Comparison of ENCODE assay signal across 17 cellular contexts in genomic region chr10:63591600-63592379, GRCh38.
DNase-seq lines count a peak whose midpoint lies in the region; ATAC-seq and TF ChIP-seq lines count a peak whose summit lies in the region.
"Had no signal": no experiment of that assay in that cellular context is flagged by ENCODE, and none has a peak within 500 bp of the region (broad histone marks: within the 10 kb centered on the region; RNA-seq: fewer than 3 reads in every experiment).

No MANE protein-coding gene starts in this region.

- TF ChIP-seq CTCF in PC-3 (conservative IDR thresholded peaks at IDR 0.05; ENCODE audit: low read depth, low read length) (no peak), fibroblast of mammary gland (conservative IDR thresholded peaks at IDR 0.05; ENCODE audit: control insufficient read depth, insufficient read depth, low read depth, low read length) (no peak), prostate gland (IDR thresholded peaks at IDR 0.05) (no peak)

- no peak overlapping the region for H3K27ac ChIP-seq in PC-3 (ENCODE audit: low read length)
- peak overlapping the region; percentile 45 to 47 for H3K27ac ChIP-seq in prostate gland

- H3K27me3 Mint-ChIP-seq in activated naive CD8-positive, alpha-beta T cell treated with anti-CD3 and anti-CD28 coated beads for 36 hours: no peaks in the 10 kb centered on the region
- H3K27me3 Mint-ChIP-seq: B cell had no signal

- no peak for TF ChIP-seq POLR2A in prostate gland (IDR thresholded peaks at IDR 0.05)

- no peaks in the 10 kb centered on the region for H3K27me3 ChIP-seq in PC-3 (ENCODE audit: low read length)
- H3K27me3 ChIP-seq in prostate gland (replicated peaks; ENCODE audit: insufficient read depth): no peaks in the 10 kb centered on the region

- POLR2A ChIA-PET in PC-3 (lab: Charles Lee; ENCODE audit: unreplicated experiment): no interaction called here

- CTCF ChIA-PET in PC-3 (lab: Charles Lee): no interaction called here

- no peak for ATAC-seq in PC-3
- ATAC-seq in HG02938 (IDR thresholded peaks at IDR 0.05; ENCODE audit: unreplicated experiment): no peak
- no peak for ATAC-seq in HG03571 (IDR thresholded peaks at IDR 0.05; ENCODE audit: unreplicated experiment)
- ATAC-seq: CD8-positive, alpha-beta T cell; HCT116 had no signal

- H3K9me3 ChIP-seq in PC-3 (ENCODE audit: low read length): no peaks in the 10 kb centered on the region
- no peaks in the 10 kb centered on the region for H3K9me3 ChIP-seq in prostate gland

- H3K9me2 ChIP-seq in PC-3 (replicated peaks; ENCODE audit: low read length): no peaks in the 10 kb centered on the region

- H3K9me3 Mint-ChIP-seq in activated naive CD8-positive, alpha-beta T cell treated with anti-CD3 and anti-CD28 coated beads for 36 hours: no peaks in the 10 kb centered on the region
- H3K9me3 Mint-ChIP-seq: CD8-positive, alpha-beta T cell had no signal

- no peak overlapping the region for H2AFZ ChIP-seq in PC-3 (ENCODE audit: low read length)

- DNase-seq in G401 (ENCODE audit: low spot score) (peak; percentile 68), PC-3 (peak; percentile 26), fibroblast of mammary gland (ENCODE audit: low read depth) (peak; percentile 21), prostate gland (ENCODE audit: low spot score) (peak; percentile 31), UCSD-AML1 (lab: John Stamatoyannopoulos, UW; ENCODE audit: unreplicated experiment) (no peak)
- DNase-seq in activated naive CD8-positive, alpha-beta T cell treated with anti-CD3 and anti-CD28 coated beads for 36 hours: no peak
- DNase-seq: CD8-positive, alpha-beta T cell; Karpas-422; NCI-H1417; NCI-H1930; NCI-H2171 treated with DMSO at 0.1 percent for 48 hours; NCI-H510A; SHP77 treated with DMSO at 0.1 percent for 48 hours had no signal

- no peaks in the 10 kb centered on the region for H3K4me1 Mint-ChIP-seq in activated naive CD8-positive, alpha-beta T cell treated with anti-CD3 and anti-CD28 coated beads for 36 hours
- H3K4me1 Mint-ChIP-seq: B cell had no signal

- peaks cover 50% of the 10 kb centered on the region for H3K79me2 ChIP-seq in PC-3 (ENCODE audit: low read length)

- no peak overlapping the region for H3K4me3 Mint-ChIP-seq in activated naive CD8-positive, alpha-beta T cell treated with anti-CD3 and anti-CD28 coated beads for 36 hours
- H3K4me3 Mint-ChIP-seq: B cell; CD8-positive, alpha-beta T cell had no signal

- H3K4me1 ChIP-seq in PC-3 (ENCODE audit: insufficient read depth, low read length) (peaks cover 27% of the 10 kb centered on the region), prostate gland (replicated peaks) (no peaks in the 10 kb centered on the region)

- peaks cover 9% of the 10 kb centered on the region; the same call in 1 of the 2 replicates for H4K20me1 ChIP-seq in PC-3 (ENCODE audit: low read length)

- H3K36me3 Mint-ChIP-seq in activated naive CD8-positive, alpha-beta T cell treated with anti-CD3 and anti-CD28 coated beads for 36 hours: peaks cover 14% of the 10 kb centered on the region

- H3K27ac Mint-ChIP-seq in activated naive CD8-positive, alpha-beta T cell treated with anti-CD3 and anti-CD28 coated beads for 36 hours: no peak overlapping the region
- H3K27ac Mint-ChIP-seq: B cell; CD8-positive, alpha-beta T cell had no signal

- intact Hi-C loops in PC-3 (cut with micrococcal nuclease) (no loop called here), prostate gland (cut with DNase I) (no loop called here)

- no peak overlapping the region for H3K9ac ChIP-seq in PC-3 (ENCODE audit: low read length)

- H3K36me3 ChIP-seq in PC-3 (ENCODE audit: low read depth, low read length) (peaks cover 13% of the 10 kb centered on the region; the same call in 1 of the 2 replicates), prostate gland (no peaks in the 10 kb centered on the region)

- BruUV-seq in PC-3 (replicated peaks; lab: Mats Ljungman, UMichigan): no TSS peak

- no peak overlapping the region for H3K4me2 ChIP-seq in PC-3 (ENCODE audit: low read length)

- H3K4me3 ChIP-seq in PC-3 (ENCODE audit: low read length) (no peak overlapping the region), fibroblast of mammary gland (ENCODE audit: control insufficient read depth, low read depth, low read length) (no peak overlapping the region), prostate gland (no peak overlapping the region)

- in situ Hi-C loops in G401 (cut with HindIII; ENCODE audit: low sequenced_read_pairs): no loop called here

- WGBS in prostate gland: 80% methylated on average over 4 of the region's 4 CpGs

- H3F3A ChIP-seq in PC-3 (ENCODE audit: low read length, unreplicated experiment): no peaks in the 10 kb centered on the region

Comparison
In these comparisons a context has a peak if more than half of its experiments do, and no peak if none do; other contexts are left out.
1. DNase-seq: peak in G401 (single experiment), PC-3 (single experiment), fibroblast of mammary gland (single experiment) and prostate gland (single experiment); none in UCSD-AML1 (single experiment) and activated naive CD8-positive, alpha-beta T cell treated with anti-CD3 and anti-CD28 coated beads for 36 hours (single experiment).